In the genomic region with DNA sequence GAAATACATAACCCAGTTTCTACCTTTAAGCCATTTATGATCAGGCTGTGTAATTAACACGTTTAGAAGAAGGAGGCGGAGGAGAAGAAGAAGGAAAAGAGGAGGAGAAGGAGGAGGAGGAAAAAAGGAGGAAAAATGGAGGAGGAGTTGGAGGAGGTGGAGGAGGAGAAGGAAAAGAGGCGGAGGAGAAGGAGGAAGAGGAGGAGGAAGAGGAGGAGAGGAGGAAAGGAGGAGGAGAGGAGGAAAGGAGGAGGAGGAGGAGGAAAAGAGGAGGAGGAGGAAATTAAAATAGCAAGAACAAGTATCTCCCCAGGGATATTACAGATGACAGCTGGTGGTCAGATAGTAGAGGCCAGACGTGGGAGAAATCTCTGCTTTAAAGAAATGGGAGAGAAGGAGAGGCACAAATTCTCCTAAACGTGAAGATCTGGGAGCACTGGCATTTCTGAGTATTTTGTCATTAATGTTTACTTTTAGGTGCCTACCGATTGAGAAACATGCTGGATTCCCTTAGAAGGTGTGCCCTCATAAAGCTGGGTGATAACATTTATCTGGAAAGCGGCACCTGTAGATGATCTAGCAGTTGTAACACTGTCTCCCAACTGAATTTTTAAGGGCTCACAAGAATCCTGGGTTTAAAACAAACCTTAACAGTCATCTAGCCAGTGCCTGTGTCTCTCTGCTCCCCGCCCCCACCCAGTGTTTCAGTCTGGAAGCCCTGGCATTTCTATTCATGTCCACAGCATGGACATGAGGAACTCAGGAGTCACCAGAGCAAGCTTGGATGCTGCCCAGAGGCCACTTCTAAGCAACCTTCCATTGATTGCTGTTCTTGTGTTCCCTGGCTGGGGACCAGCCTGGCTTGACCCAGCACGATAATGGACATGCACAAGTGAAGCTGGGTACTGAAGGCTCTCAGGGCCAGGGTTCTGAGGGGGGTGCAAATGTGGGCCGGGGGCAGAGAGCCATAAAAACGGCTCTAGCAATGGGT, we compare ENCODE assay signal across 16 cellular contexts.
"Had no signal": no experiment of that assay in that cellular context is flagged by ENCODE, and none has a peak within 500 bp of the region (broad histone marks: within the 10 kb centered on the region; RNA-seq: fewer than 3 reads in every experiment).

No MANE protein-coding gene starts in this region.

- H3K27ac ChIP-seq: gastroesophageal sphincter, lower lobe of right lung, prostate gland, stomach, testis had no signal

- H3K9me3 ChIP-seq: gastroesophageal sphincter, lower lobe of right lung, prostate gland, spleen, stomach, testis had no signal

- H3K4me3 ChIP-seq: gastroesophageal sphincter, lower lobe of right lung, prostate gland, spleen, stomach, testis had no signal

- ATAC-seq: gastroesophageal sphincter, lower lobe of right lung, sciatic nerve had no signal

- H3K27me3 ChIP-seq: gastroesophageal sphincter, stomach, testis had no signal

- DNase-seq: activated CD4-positive, alpha-beta T cell treated with anti-CD3 and anti-CD28 coated beads, Interleukin-2, amount 50 U/mL, for 1 hour; activated CD4-positive, CD25-positive, alpha-beta regulatory T cell; activated CD8-positive, alpha-beta memory T cell treated with anti-CD3 and anti-CD28 coated beads for 24 hours; activated naive CD4-positive, alpha-beta T cell; aorta; kidney; lower lobe of right lung; spleen; stomach; T-helper 2 cell; testis had no signal

- FAIRE-seq: bronchial epithelial cell, kidney, urothelium cell line had no signal

- H3K4me1 ChIP-seq: gastroesophageal sphincter, lower lobe of right lung, prostate gland, stomach, testis had no signal

- H3K36me3 ChIP-seq: gastroesophageal sphincter, lower lobe of right lung, prostate gland, spleen, stomach had no signal
